In genomic region chr6:86765211-86765610, GRCh38 we compare ENCODE assay signal across 26 cellular contexts.
"Had no signal": no experiment of that assay in that cellular context is flagged by ENCODE, and none has a peak within 500 bp of the region (broad histone marks: within the 10 kb centered on the region; RNA-seq: fewer than 3 reads in every experiment).

No MANE protein-coding gene starts in this region.

- H3K27ac ChIP-seq: stomach, suprapubic skin, testis, thoracic aorta, thyroid gland, tibial artery, tibial nerve, transverse colon, upper lobe of left lung, upper lobe of right lung, uterus, vagina had no signal

- ATAC-seq: stimulated activated effector memory CD8-positive, alpha-beta T cell treated with anti-CD3 and anti-CD28 coated beads, Interleukin-12 subunit alpha, Interleukin-12 subunit beta, amount 100 ng/mL, for 72 hours; stimulated activated memory B cell treated with anti-CD40 and anti-IgM and Interleukin-4, amounts not matched to agents 10 μg/mL and 1 μg/mL and 100 μg/mL, for 72 hours; stimulated activated naive B cell treated with anti-CD40 and anti-IgM and Interleukin-4, amounts not matched to agents 10 μg/mL and 1 μg/mL and 100 μg/mL, for 72 hours; stimulated activated naive CD8-positive, alpha-beta T cell treated with anti-CD3 and anti-CD28 coated beads, Interleukin-15, amount 100 ng/mL, for 72 hours; stimulated activated naive CD8-positive, alpha-beta T cell treated with anti-CD3 and anti-CD28 coated beads, Interleukin-15, Interleukin-2, amounts not matched to agents 100 U/mL and 50 U/mL, for 24 hours; upper lobe of right lung had no signal

- H3K9me3 ChIP-seq: testis, thoracic aorta, thyroid gland, tibial artery, upper lobe of right lung, uterus, vagina had no signal

- H3K27me3 ChIP-seq: stomach, suprapubic skin, testis, thyroid gland, tibial artery, tibial nerve, transverse colon, upper lobe of left lung, upper lobe of right lung, uterus, vagina had no signal

- H3K4me3 ChIP-seq: stomach, suprapubic skin, testis, thoracic aorta, thyroid gland, tibial artery, tibial nerve, transverse colon, upper lobe of left lung, upper lobe of right lung, uterus, vagina had no signal

- DNase-seq: stimulated activated CD4-positive, alpha-beta T cell treated with anti-CD3 and anti-CD28 coated beads, Interleukin-2, amount 100 ng/mL, for 48 hours; stimulated activated CD4-positive, alpha-beta T cell treated with anti-CD3 and anti-CD28 coated beads, Interleukin-4, amount 100 ng/mL, for 1 hour; stimulated activated CD4-positive, alpha-beta T cell treated with anti-CD3 and anti-CD28 coated beads, Interleukin-4, amount 100 ng/mL, for 24 hours; stimulated activated CD4-positive, alpha-beta T cell treated with anti-CD3 and anti-CD28 coated beads, Interleukin-4, amount 100 ng/mL, for 4 hours; stimulated activated CD8-positive, alpha-beta memory T cell treated with anti-CD3 and anti-CD28 coated beads, Interleukin-4, amount 100 ng/mL, for 48 hours; stimulated activated naive B cell treated with anti-CD40 and anti-IgM and Interleukin-4, amounts not matched to agents 10 μg/mL and 1 μg/mL and 100 μg/mL, for 72 hours; stimulated activated naive CD4-positive, alpha-beta T cell; stimulated activated naive CD4-positive, alpha-beta T cell treated with Interleukin-2 at 50 U/mL for 16 hours; stimulated activated naive CD8-positive, alpha-beta T cell treated with anti-CD3 and anti-CD28 coated beads, Interleukin-15, amount 100 ng/mL, for 72 hours; stimulated activated naive CD8-positive, alpha-beta T cell treated with anti-CD3 and anti-CD28 coated beads, Interleukin-15, Interleukin-2, amounts not matched to agents 100 U/mL and 50 U/mL, for 24 hours; stomach; substantia nigra; testis; thyroid gland; tibial artery; transverse colon; trophoblast cell; upper lobe of left lung; upper lobe of right lung; uterus had no signal

- H3K36me3 ChIP-seq: stomach, suprapubic skin, thoracic aorta, thyroid gland, tibial artery, tibial nerve, transverse colon, upper lobe of left lung, upper lobe of right lung, uterus, vagina had no signal

- H3K4me1 ChIP-seq: stomach, suprapubic skin, testis, thyroid gland, tibial artery, tibial nerve, transverse colon, upper lobe of left lung, upper lobe of right lung, uterus, vagina had no signal
